Comparison of ENCODE assay signal across 2 cellular contexts in the genomic region with DNA sequence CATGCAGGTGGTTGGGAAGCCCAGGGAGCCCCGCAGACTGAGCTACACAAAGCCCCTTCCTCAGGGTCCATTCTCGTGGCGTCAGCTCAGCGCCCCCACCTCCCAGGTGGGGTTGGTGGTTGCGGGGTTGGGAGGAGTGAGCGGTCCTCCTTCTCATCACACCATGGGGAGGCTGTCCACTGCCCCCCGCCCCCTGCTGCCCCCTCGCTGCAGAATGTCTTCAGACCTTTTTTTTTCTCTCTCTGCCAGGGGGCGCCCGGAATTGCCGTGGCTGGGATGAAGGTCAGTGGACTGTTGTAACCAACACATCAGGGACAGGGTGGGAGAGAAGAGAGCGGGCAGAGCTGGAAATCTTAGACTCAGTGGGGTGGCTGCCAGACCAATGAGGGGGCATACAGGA.
TF ChIP-seq lines count a peak whose summit lies in the region.

No MANE protein-coding gene starts in this region.

TF ChIP-seq in HepG2, 621 proteins besides CTCF, POLR2A, EP300 and RAD21:
- TF ChIP-seq XRCC5 (optimal IDR thresholded peaks at IDR 0.05; ENCODE audit: low read length) = no peak
- TF ChIP-seq, protein P1, sequence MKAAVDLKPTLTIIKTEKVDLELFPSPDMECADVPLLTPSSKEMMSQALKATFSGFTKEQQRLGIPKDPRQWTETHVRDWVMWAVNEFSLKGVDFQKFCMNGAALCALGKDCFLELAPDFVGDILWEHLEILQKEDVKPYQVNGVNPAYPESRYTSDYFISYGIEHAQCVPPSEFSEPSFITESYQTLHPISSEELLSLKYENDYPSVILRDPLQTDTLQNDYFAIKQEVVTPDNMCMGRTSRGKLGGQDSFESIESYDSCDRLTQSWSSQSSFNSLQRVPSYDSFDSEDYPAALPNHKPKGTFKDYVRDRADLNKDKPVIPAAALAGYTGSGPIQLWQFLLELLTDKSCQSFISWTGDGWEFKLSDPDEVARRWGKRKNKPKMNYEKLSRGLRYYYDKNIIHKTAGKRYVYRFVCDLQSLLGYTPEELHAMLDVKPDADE (CRISPR knock-in tag; IDR thresholded peaks at IDR 0.05) = no peak
- no peak for TF ChIP-seq RCOR2 (CRISPR knock-in tag; IDR thresholded peaks at IDR 0.05)
- TF ChIP-seq ZNF644 (CRISPR knock-in tag; IDR thresholded peaks at IDR 0.05; ENCODE audit: low read depth) = no peak
- TF ChIP-seq, protein P2, sequence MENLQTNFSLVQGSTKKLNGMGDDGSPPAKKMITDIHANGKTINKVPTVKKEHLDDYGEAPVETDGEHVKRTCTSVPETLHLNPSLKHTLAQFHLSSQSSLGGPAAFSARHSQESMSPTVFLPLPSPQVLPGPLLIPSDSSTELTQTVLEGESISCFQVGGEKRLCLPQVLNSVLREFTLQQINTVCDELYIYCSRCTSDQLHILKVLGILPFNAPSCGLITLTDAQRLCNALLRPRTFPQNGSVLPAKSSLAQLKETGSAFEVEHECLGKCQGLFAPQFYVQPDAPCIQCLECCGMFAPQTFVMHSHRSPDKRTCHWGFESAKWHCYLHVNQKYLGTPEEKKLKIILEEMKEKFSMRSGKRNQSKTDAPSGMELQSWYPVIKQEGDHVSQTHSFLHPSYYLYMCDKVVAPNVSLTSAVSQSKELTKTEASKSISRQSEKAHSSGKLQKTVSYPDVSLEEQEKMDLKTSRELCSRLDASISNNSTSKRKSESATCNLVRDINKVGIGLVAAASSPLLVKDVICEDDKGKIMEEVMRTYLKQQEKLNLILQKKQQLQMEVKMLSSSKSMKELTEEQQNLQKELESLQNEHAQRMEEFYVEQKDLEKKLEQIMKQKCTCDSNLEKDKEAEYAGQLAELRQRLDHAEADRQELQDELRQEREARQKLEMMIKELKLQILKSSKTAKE (CRISPR knock-in tag; IDR thresholded peaks at IDR 0.05; ENCODE audit: borderline replicate concordance) = no peak
- TF ChIP-seq FOXA3 (CRISPR knock-in tag; IDR thresholded peaks at IDR 0.05) = no peak
- TF ChIP-seq BHLHE40 (IDR thresholded peaks at IDR 0.05; ENCODE audit: low read length) = no peak
- TF ChIP-seq CBFB (CRISPR knock-in tag; IDR thresholded peaks at IDR 0.05) = no peak
- TF ChIP-seq ZSCAN22 (CRISPR knock-in tag; IDR thresholded peaks at IDR 0.05) = no peak
- TF ChIP-seq ZNF749 (CRISPR knock-in tag; IDR thresholded peaks at IDR 0.05; ENCODE audit: borderline replicate concordance) = no peak
- TF ChIP-seq ZNF354B (CRISPR knock-in tag; IDR thresholded peaks at IDR 0.05) = no peak
- TF ChIP-seq, protein P3, sequence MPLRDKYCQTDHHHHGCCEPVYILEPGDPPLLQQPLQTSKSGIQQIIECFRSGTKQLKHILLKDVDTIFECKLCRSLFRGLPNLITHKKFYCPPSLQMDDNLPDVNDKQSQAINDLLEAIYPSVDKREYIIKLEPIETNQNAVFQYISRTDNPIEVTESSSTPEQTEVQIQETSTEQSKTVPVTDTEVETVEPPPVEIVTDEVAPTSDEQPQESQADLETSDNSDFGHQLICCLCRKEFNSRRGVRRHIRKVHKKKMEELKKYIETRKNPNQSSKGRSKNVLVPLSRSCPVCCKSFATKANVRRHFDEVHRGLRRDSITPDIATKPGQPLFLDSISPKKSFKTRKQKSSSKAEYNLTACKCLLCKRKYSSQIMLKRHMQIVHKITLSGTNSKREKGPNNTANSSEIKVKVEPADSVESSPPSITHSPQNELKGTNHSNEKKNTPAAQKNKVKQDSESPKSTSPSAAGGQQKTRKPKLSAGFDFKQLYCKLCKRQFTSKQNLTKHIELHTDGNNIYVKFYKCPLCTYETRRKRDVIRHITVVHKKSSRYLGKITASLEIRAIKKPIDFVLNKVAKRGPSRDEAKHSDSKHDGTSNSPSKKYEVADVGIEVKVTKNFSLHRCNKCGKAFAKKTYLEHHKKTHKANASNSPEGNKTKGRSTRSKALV (CRISPR knock-in tag; IDR thresholded peaks at IDR 0.05) = no peak
- TF ChIP-seq, protein P4, sequence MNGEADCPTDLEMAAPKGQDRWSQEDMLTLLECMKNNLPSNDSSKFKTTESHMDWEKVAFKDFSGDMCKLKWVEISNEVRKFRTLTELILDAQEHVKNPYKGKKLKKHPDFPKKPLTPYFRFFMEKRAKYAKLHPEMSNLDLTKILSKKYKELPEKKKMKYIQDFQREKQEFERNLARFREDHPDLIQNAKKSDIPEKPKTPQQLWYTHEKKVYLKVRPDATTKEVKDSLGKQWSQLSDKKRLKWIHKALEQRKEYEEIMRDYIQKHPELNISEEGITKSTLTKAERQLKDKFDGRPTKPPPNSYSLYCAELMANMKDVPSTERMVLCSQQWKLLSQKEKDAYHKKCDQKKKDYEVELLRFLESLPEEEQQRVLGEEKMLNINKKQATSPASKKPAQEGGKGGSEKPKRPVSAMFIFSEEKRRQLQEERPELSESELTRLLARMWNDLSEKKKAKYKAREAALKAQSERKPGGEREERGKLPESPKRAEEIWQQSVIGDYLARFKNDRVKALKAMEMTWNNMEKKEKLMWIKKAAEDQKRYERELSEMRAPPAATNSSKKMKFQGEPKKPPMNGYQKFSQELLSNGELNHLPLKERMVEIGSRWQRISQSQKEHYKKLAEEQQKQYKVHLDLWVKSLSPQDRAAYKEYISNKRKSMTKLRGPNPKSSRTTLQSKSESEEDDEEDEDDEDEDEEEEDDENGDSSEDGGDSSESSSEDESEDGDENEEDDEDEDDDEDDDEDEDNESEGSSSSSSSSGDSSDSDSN (CRISPR knock-in tag; IDR thresholded peaks at IDR 0.05) = no peak
- no peak for TF ChIP-seq ZNF562 (CRISPR knock-in tag; IDR thresholded peaks at IDR 0.05; ENCODE audit: borderline replicate concordance)
- no peak for TF ChIP-seq RBFOX2 (IDR thresholded peaks at IDR 0.05; ENCODE audit: low read depth, low read length)

TF ChIP-seq in H1, 55 proteins besides CTCF, POLR2A, EP300 and RAD21:
- no peak for TF ChIP-seq TEAD4 (IDR thresholded peaks at IDR 0.05; ENCODE audit: low read depth, low read length)
- TF ChIP-seq BACH1 (IDR thresholded peaks at IDR 0.05; ENCODE audit: low read length) = no peak
- TF ChIP-seq BCL11A (IDR thresholded peaks at IDR 0.05; ENCODE audit: low read depth in 2 of 2, low read length in 2 of 2) = no peak
